Comparison of ENCODE assay signal across 19 cellular contexts in the genomic region with DNA sequence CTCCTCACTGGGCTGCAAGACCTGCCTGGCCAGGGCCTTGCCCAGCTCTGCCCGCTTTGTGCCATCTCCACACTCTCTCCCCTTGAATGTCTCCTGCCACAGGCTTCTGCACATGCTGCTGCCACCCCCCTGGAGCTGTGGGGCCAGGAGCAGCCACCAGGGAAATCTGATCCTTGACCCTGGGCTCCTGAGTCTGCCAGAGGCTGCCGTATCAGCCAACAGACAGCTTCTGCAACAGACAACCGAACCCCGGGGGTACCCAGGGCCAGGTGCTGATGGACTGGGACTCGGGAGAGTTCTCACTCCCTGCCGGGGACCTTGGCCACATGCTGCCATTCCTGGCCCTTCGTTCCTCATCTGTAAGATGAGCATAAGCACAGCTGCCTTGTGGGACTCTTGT.
"Had no signal": no experiment of that assay in that cellular context is flagged by ENCODE, and none has a peak within 500 bp of the region (broad histone marks: within the 10 kb centered on the region; RNA-seq: fewer than 3 reads in every experiment).

No MANE protein-coding gene starts in this region.

- H3K4me2 ChIP-seq: smooth muscle cell had no signal

- H3K27me3 Mint-ChIP-seq: effector memory CD8-positive, alpha-beta T cell had no signal

- H3K36me3 Mint-ChIP-seq: mesothelial cell of epicardium had no signal

- H3K9me3 Mint-ChIP-seq: activated T-helper 1 cell treated with anti-CD3 and anti-CD28 coated beads, Interleukin-12 subunit alpha, Interleukin-12 subunit beta, Interleukin-2, Interleukin-4 antibody, amounts not matched to agents 30 ng/mL and 10 ng/mL and 1 ng/mL, durations not matched to agents 14 hours and 24 hours and 36 hours; effector memory CD8-positive, alpha-beta T cell; mesothelial cell of epicardium; nephron progenitor cell; T-helper 2 cell treated with Interferon-gamma antibody and Interleukin-4, amounts not matched to agents 5 μg/mL and 100 μg/mL, for 36 hours had no signal

- H3K4me3 ChIP-seq: heart right ventricle, left lung, smooth muscle cell, suprapubic skin had no signal

- H3K27ac Mint-ChIP-seq: activated T-helper 1 cell treated with anti-CD3 and anti-CD28 coated beads, Interleukin-12 subunit alpha, Interleukin-12 subunit beta, Interleukin-2, Interleukin-4 antibody, amounts not matched to agents 30 ng/mL and 10 ng/mL and 1 ng/mL, durations not matched to agents 14 hours and 24 hours and 36 hours; effector memory CD8-positive, alpha-beta T cell; mesothelial cell of epicardium; nephron progenitor cell; T-helper 2 cell treated with Interferon-gamma antibody and Interleukin-4, amounts not matched to agents 5 μg/mL and 100 μg/mL, for 36 hours had no signal

- ATAC-seq: effector memory CD8-positive, alpha-beta T cell; left lung; stimulated activated naive CD8-positive, alpha-beta T cell treated with anti-CD3 and anti-CD28 coated beads, Interleukin-15, Interleukin-2, amounts not matched to agents 100 U/mL and 50 U/mL, for 24 hours had no signal

- DNase-seq: activated CD4-positive, alpha-beta T cell treated with anti-CD3 and anti-CD28 coated beads, Interleukin-2, amount 50 U/mL, for 1 hour; activated CD4-positive, CD25-positive, alpha-beta regulatory T cell; activated naive CD4-positive, alpha-beta T cell; dermis blood vessel endothelial cell; effector memory CD8-positive, alpha-beta T cell; nephron progenitor cell; stimulated activated CD4-positive, alpha-beta T cell treated with anti-CD3 and anti-CD28 coated beads, Interleukin-4, amount 100 ng/mL, for 4 hours; stimulated activated CD8-positive, alpha-beta memory T cell treated with anti-CD3 and anti-CD28 coated beads, Interleukin-4, amount 100 ng/mL, for 48 hours; stimulated activated naive CD8-positive, alpha-beta T cell treated with anti-CD3 and anti-CD28 coated beads, Interleukin-15, Interleukin-2, amounts not matched to agents 100 U/mL and 50 U/mL, for 24 hours had no signal

- H3K4me3 Mint-ChIP-seq: activated T-helper 1 cell treated with anti-CD3 and anti-CD28 coated beads, Interleukin-12 subunit alpha, Interleukin-12 subunit beta, Interleukin-2, Interleukin-4 antibody, amounts not matched to agents 30 ng/mL and 10 ng/mL and 1 ng/mL, durations not matched to agents 14 hours and 24 hours and 36 hours; effector memory CD8-positive, alpha-beta T cell; mesothelial cell of epicardium; nephron progenitor cell; T-helper 2 cell treated with Interferon-gamma antibody and Interleukin-4, amounts not matched to agents 5 μg/mL and 100 μg/mL, for 36 hours had no signal

- H3K36me3 ChIP-seq: heart right ventricle, left lung, suprapubic skin had no signal

- H3K27me3 ChIP-seq: suprapubic skin had no signal

- H3K9me3 ChIP-seq: heart right ventricle, left lung, suprapubic skin had no signal

- FAIRE-seq: astrocyte, bronchial epithelial cell, frontal cortex had no signal

- H3K27ac ChIP-seq: left lung had no signal
